In the genomic region with DNA sequence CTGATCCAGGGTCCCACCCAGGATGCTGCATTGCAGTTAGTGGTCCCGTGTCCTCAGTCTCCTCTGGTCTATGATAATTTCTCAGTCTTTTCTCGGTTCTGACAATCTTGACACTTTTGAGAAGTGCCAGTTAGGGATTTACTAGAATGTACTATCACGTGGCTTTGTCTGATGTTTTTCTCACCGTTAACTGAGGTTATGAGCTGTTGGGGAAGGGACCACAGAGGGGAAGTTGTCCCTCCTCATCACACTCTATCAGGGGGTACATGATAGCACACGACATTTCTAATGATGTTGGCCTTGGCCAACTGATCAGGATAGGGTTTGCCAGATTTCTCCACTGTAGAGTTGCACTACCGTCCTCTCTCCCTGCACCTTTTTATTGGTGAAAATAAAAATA, we compare ENCODE assay signal across 29 cellular contexts.
"Had no signal": no experiment of that assay in that cellular context is flagged by ENCODE, and none has a peak within 500 bp of the region (broad histone marks: within the 10 kb centered on the region; RNA-seq: fewer than 3 reads in every experiment).

No MANE protein-coding gene starts in this region.

- H3K4me1 Mint-ChIP-seq: naive B cell; naive thymus-derived CD8-positive, alpha-beta T cell; neural crest cell; stimulated activated memory B cell treated with anti-CD40 and anti-IgM and Interleukin-4, amounts not matched to agents 10 μg/mL and 1 μg/mL and 100 μg/mL, for 72 hours; stimulated activated naive CD8-positive, alpha-beta T cell treated with anti-CD3 and anti-CD28 coated beads, Interleukin-15, amount 100 ng/mL, for 72 hours had no signal

- H3K27ac ChIP-seq: neutrophil, pancreas, prostate gland, right lobe of liver, sigmoid colon, suprapubic skin, testis, tibial artery, transverse colon, upper lobe of right lung, vagina had no signal

- H3K4me3 Mint-ChIP-seq: naive B cell; naive thymus-derived CD8-positive, alpha-beta T cell; nephron progenitor cell; neural crest cell; stimulated activated memory B cell treated with anti-CD40 and anti-IgM and Interleukin-4, amounts not matched to agents 10 μg/mL and 1 μg/mL and 100 μg/mL, for 72 hours; stimulated activated naive CD8-positive, alpha-beta T cell treated with anti-CD3 and anti-CD28 coated beads, Interleukin-15, amount 100 ng/mL, for 72 hours; type B pancreatic cell had no signal

- H3K27ac Mint-ChIP-seq: naive B cell; naive thymus-derived CD8-positive, alpha-beta T cell; nephron progenitor cell; stimulated activated memory B cell treated with anti-CD40 and anti-IgM and Interleukin-4, amounts not matched to agents 10 μg/mL and 1 μg/mL and 100 μg/mL, for 72 hours; stimulated activated naive CD8-positive, alpha-beta T cell treated with anti-CD3 and anti-CD28 coated beads, Interleukin-15, amount 100 ng/mL, for 72 hours; type B pancreatic cell had no signal

- H3K9me3 ChIP-seq: neutrophil, pancreas, prostate gland, right lobe of liver, sigmoid colon, suprapubic skin, testis, transverse colon, upper lobe of right lung, vagina had no signal

- H3K36me3 Mint-ChIP-seq: naive thymus-derived CD8-positive, alpha-beta T cell; stimulated activated memory B cell treated with anti-CD40 and anti-IgM and Interleukin-4, amounts not matched to agents 10 μg/mL and 1 μg/mL and 100 μg/mL, for 72 hours; type B pancreatic cell had no signal

- H3K4me3 ChIP-seq: pancreas, prostate gland, right lobe of liver, sigmoid colon, suprapubic skin, testis, tibial artery, transverse colon, upper lobe of right lung, vagina had no signal

- ATAC-seq: naive thymus-derived CD8-positive, alpha-beta T cell; pancreas; right cardiac atrium; right lobe of liver; stimulated activated memory B cell treated with anti-CD40 and anti-IgM and Interleukin-4, amounts not matched to agents 10 μg/mL and 1 μg/mL and 100 μg/mL, for 72 hours; stimulated activated naive CD8-positive, alpha-beta T cell treated with anti-CD3 and anti-CD28 coated beads, Interleukin-15, amount 100 ng/mL, for 72 hours; stimulated activated naive CD8-positive, alpha-beta T cell treated with anti-CD3 and anti-CD28 coated beads, Interleukin-15, Interleukin-2, amounts not matched to agents 100 U/mL and 50 U/mL, for 24 hours; upper lobe of right lung had no signal

- H3K36me3 ChIP-seq: neutrophil, pancreas, prostate gland, right lobe of liver, sigmoid colon, suprapubic skin, tibial artery, transverse colon, upper lobe of right lung, vagina had no signal

- H3K27me3 ChIP-seq: right lobe of liver, testis, vagina had no signal

- DNase-seq: naive B cell; naive thymus-derived CD8-positive, alpha-beta T cell; nephron progenitor cell; nucleus accumbens; pancreas; retina; right cardiac atrium; right lobe of liver; sigmoid colon; small intestine; stimulated activated CD4-positive, alpha-beta T cell treated with anti-CD3 and anti-CD28 coated beads, Interleukin-15, amount 100 ng/mL, for 24 hours; stimulated activated CD4-positive, alpha-beta T cell treated with anti-CD3 and anti-CD28 coated beads, Interleukin-4, amount 100 ng/mL, for 1 hour; stimulated activated CD4-positive, alpha-beta T cell treated with anti-CD3 and anti-CD28 coated beads, Interleukin-4, amount 100 ng/mL, for 4 hours; stimulated activated CD8-positive, alpha-beta memory T cell treated with anti-CD3 and anti-CD28 coated beads, Interleukin-4, amount 100 ng/mL, for 48 hours; stimulated activated naive CD4-positive, alpha-beta T cell; stimulated activated naive CD8-positive, alpha-beta T cell treated with anti-CD3 and anti-CD28 coated beads, Interleukin-15, amount 100 ng/mL, for 72 hours; stimulated activated naive CD8-positive, alpha-beta T cell treated with anti-CD3 and anti-CD28 coated beads, Interleukin-15, Interleukin-2, amounts not matched to agents 100 U/mL and 50 U/mL, for 24 hours; substantia nigra; testis; transverse colon; upper lobe of right lung had no signal

- FAIRE-seq: pancreas, small intestine had no signal

- H3K9me3 Mint-ChIP-seq: neural crest cell; stimulated activated naive CD8-positive, alpha-beta T cell treated with anti-CD3 and anti-CD28 coated beads, Interleukin-15, amount 100 ng/mL, for 72 hours; type B pancreatic cell had no signal

- H3K4me1 ChIP-seq: pancreas, prostate gland, right lobe of liver, sigmoid colon, suprapubic skin, testis, tibial artery, transverse colon, upper lobe of right lung, vagina had no signal
